Comparison of ENCODE assay signal across 20 cellular contexts in the genomic region with DNA sequence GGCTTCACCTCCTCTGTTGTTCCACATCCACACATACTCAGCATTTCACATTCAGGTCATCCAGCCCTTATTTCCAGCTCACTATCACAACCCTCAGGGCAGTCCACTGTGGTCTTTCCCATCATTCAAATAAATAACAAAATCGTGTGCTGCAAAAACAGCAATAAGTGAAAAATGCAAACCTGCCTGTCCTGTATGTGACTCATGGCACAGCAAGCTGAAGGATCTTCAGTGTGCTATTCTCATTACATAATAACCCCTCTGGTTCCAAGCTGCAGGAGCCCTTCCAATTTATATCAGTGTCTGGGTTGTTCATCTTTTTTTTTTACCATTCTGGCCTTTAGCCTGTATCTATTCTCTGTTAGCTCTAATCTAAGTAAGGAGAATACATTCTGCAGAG.
A peak's percentile ranks its signal among the peaks of the same experiment; 100 is the strongest.
DNase-seq lines count a peak whose midpoint lies in the region; ATAC-seq and TF ChIP-seq lines count a peak whose summit lies in the region.
"Had no signal": no experiment of that assay in that cellular context is flagged by ENCODE, and none has a peak within 500 bp of the region (broad histone marks: within the 10 kb centered on the region; RNA-seq: fewer than 3 reads in every experiment).

No MANE protein-coding gene starts in this region.

- H3K4me3 ChIP-seq in choroid plexus epithelial cell (ENCODE audit: low read depth, low read length): no peak overlapping the region
- H3K4me3 ChIP-seq in left lung: no peak overlapping the region
- H3K4me3 ChIP-seq: right lobe of liver, vagina had no signal

- TF ChIP-seq CTCF in choroid plexus epithelial cell (conservative IDR thresholded peaks at IDR 0.05; ENCODE audit: low read depth, low read length): no peak
- TF ChIP-seq CTCF in left lung (IDR thresholded peaks at IDR 0.05): no peak

- peaks cover 0 to 8% of the 10 kb centered on the region in 2 donors for H3K4me1 ChIP-seq in left lung
- H3K4me1 ChIP-seq: right lobe of liver had no signal

- H3K9me3 ChIP-seq in left lung: peaks cover 0 to 2% of the 10 kb centered on the region in 2 donors
- H3K9me3 ChIP-seq: right lobe of liver, vagina had no signal

- intact Hi-C loops in left lung (cut with DNase I) (no loop called here), sciatic nerve (cut with DNase I) (no loop called here)

- H3K36me3 ChIP-seq in left lung: no peaks in the 10 kb centered on the region
- H3K36me3 ChIP-seq: right lobe of liver, vagina had no signal

- no peak overlapping the region for H3K27ac ChIP-seq in left lung
- H3K27ac ChIP-seq: right lobe of liver, vagina had no signal

- ATAC-seq in left lung (peak; percentile 56), sciatic nerve (no peak)
- ATAC-seq: effector memory CD8-positive, alpha-beta T cell; HepG2; left lobe of liver; right lobe of liver; stimulated activated naive B cell treated with anti-CD40 and anti-IgM and Interleukin-4, amounts not matched to agents 10 μg/mL and 1 μg/mL and 100 μg/mL, for 72 hours had no signal

- DNase-seq in GM03348 (ENCODE audit: low spot score): peak; percentile 70
- DNase-seq in M059J (ENCODE audit: low read depth): peak; percentile 39
- DNase-seq in choroid plexus epithelial cell (ENCODE audit: low read depth): peak; percentile 78
- no peak for DNase-seq in left lung
- no peak for DNase-seq in GF-D8 (lab: John Stamatoyannopoulos, UW)
- DNase-seq in Kasumi-1 (lab: John Stamatoyannopoulos, UW): no peak
- no peak for DNase-seq in cortex of kidney (lab: John Stamatoyannopoulos, UW)
- no peak for DNase-seq in sciatic nerve (ENCODE audit: low spot score)
- DNase-seq: activated CD4-positive, alpha-beta T cell treated with anti-CD3 and anti-CD28 coated beads for 1 hour; activated T-cell treated with anti-CD3 and anti-CD28 coated beads, Interleukin-2, amount 50 U/mL, for 1 hour; C1 segment of cervical spinal cord; effector memory CD8-positive, alpha-beta T cell; glutamatergic neuron; NCI-H1105; NCI-H345; right lobe of liver; stimulated activated naive B cell treated with anti-CD40 and anti-IgM and Interleukin-4, amounts not matched to agents 10 μg/mL and 1 μg/mL and 100 μg/mL, for 72 hours had no signal

- no peaks in the 10 kb centered on the region for H3K27me3 ChIP-seq in left lung
- H3K27me3 ChIP-seq: right lobe of liver, vagina had no signal

Comparison
In these comparisons a context has a peak if more than half of its experiments do, and no peak if none do; other contexts are left out.
1. DNase-seq: peak in GM03348 (single experiment), M059J (single experiment) and choroid plexus epithelial cell (single experiment); none in left lung (0 of 2), GF-D8 (single experiment), Kasumi-1 (0 of 2), cortex of kidney (single experiment) and sciatic nerve (single experiment).